ENCODE assay signal across 1 cellular context in the genomic region with DNA sequence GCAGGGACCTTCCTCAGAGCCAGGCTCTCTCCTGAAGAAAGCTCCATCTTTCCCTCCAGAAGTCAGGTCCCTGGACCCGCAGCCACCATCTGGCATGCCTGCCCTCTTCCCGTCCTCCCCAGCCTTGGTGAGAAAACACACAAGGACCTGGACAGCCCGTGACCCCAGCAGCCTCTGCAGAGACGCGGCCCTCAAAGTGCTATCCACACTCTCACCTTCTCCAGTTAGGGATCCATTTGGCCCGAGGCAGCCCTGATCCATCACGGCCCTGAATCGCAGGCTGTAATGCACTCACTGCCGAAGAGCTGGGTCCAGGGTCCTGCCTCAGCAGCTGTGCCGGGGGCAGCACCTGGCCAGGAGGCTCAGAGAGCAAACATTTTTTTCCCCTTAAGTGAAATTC.
TF ChIP-seq lines count a peak whose summit lies in the region.

No MANE protein-coding gene starts in this region.

TF ChIP-seq in H1, 55 proteins besides CTCF, POLR2A, EP300 and RAD21 (continued from another document):
- TF ChIP-seq YY1 (IDR thresholded peaks at IDR 0.05; ENCODE audit: low read depth, low read length) (no peak), POU5F1 (IDR thresholded peaks at IDR 0.05; ENCODE audit: low read depth, low read length) (no peak), SP4 (IDR thresholded peaks at IDR 0.05; ENCODE audit: low read length) (no peak), CTBP2 (IDR thresholded peaks at IDR 0.05; ENCODE audit: borderline replicate concordance, insufficient read depth, insufficient read length, low read length) (no peak), GTF2F1 (IDR thresholded peaks at IDR 0.05; ENCODE audit: borderline replicate concordance, low read depth, low read length) (no peak), TBP (IDR thresholded peaks at IDR 0.05; ENCODE audit: low read depth, low read length) (no peak)
- TF ChIP-seq, protein P1, sequence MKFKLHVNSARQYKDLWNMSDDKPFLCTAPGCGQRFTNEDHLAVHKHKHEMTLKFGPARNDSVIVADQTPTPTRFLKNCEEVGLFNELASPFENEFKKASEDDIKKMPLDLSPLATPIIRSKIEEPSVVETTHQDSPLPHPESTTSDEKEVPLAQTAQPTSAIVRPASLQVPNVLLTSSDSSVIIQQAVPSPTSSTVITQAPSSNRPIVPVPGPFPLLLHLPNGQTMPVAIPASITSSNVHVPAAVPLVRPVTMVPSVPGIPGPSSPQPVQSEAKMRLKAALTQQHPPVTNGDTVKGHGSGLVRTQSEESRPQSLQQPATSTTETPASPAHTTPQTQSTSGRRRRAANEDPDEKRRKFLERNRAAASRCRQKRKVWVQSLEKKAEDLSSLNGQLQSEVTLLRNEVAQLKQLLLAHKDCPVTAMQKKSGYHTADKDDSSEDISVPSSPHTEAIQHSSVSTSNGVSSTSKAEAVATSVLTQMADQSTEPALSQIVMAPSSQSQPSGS (IDR thresholded peaks at IDR 0.05; ENCODE audit: low read length) = no peak
